ENCODE assay signal across 1 cellular context in the genomic region with DNA sequence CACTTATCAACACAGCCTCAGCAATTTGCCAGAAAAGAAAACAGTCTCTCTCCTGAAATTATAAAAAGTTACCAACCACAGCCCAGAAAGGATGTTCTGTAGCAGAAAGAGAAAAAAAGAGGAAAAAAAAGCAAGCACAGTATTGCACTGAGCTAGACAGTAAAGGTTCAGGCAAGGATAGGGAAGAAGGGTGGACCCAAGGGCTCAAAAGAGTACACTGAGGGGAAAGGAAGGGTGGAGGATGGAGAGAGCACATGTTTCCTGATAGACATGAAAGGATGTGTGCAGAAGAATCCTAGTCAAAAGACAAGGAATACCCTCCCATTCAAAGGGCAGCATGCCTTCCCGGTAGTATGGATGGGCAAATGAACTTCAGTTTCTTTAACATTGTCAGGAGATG.
TF ChIP-seq lines count a peak whose summit lies in the region.

No MANE protein-coding gene starts in this region.

TF ChIP-seq in H1, 55 proteins besides CTCF, POLR2A, EP300 and RAD21:
- TF ChIP-seq SAP30 (IDR thresholded peaks at IDR 0.05; ENCODE audit: insufficient read depth, insufficient replicate concordance, low read length) (no peak), EGR1 (IDR thresholded peaks at IDR 0.05; ENCODE audit: borderline replicate concordance, low read depth, low read length) (no peak)
- TF ChIP-seq, protein P1, sequence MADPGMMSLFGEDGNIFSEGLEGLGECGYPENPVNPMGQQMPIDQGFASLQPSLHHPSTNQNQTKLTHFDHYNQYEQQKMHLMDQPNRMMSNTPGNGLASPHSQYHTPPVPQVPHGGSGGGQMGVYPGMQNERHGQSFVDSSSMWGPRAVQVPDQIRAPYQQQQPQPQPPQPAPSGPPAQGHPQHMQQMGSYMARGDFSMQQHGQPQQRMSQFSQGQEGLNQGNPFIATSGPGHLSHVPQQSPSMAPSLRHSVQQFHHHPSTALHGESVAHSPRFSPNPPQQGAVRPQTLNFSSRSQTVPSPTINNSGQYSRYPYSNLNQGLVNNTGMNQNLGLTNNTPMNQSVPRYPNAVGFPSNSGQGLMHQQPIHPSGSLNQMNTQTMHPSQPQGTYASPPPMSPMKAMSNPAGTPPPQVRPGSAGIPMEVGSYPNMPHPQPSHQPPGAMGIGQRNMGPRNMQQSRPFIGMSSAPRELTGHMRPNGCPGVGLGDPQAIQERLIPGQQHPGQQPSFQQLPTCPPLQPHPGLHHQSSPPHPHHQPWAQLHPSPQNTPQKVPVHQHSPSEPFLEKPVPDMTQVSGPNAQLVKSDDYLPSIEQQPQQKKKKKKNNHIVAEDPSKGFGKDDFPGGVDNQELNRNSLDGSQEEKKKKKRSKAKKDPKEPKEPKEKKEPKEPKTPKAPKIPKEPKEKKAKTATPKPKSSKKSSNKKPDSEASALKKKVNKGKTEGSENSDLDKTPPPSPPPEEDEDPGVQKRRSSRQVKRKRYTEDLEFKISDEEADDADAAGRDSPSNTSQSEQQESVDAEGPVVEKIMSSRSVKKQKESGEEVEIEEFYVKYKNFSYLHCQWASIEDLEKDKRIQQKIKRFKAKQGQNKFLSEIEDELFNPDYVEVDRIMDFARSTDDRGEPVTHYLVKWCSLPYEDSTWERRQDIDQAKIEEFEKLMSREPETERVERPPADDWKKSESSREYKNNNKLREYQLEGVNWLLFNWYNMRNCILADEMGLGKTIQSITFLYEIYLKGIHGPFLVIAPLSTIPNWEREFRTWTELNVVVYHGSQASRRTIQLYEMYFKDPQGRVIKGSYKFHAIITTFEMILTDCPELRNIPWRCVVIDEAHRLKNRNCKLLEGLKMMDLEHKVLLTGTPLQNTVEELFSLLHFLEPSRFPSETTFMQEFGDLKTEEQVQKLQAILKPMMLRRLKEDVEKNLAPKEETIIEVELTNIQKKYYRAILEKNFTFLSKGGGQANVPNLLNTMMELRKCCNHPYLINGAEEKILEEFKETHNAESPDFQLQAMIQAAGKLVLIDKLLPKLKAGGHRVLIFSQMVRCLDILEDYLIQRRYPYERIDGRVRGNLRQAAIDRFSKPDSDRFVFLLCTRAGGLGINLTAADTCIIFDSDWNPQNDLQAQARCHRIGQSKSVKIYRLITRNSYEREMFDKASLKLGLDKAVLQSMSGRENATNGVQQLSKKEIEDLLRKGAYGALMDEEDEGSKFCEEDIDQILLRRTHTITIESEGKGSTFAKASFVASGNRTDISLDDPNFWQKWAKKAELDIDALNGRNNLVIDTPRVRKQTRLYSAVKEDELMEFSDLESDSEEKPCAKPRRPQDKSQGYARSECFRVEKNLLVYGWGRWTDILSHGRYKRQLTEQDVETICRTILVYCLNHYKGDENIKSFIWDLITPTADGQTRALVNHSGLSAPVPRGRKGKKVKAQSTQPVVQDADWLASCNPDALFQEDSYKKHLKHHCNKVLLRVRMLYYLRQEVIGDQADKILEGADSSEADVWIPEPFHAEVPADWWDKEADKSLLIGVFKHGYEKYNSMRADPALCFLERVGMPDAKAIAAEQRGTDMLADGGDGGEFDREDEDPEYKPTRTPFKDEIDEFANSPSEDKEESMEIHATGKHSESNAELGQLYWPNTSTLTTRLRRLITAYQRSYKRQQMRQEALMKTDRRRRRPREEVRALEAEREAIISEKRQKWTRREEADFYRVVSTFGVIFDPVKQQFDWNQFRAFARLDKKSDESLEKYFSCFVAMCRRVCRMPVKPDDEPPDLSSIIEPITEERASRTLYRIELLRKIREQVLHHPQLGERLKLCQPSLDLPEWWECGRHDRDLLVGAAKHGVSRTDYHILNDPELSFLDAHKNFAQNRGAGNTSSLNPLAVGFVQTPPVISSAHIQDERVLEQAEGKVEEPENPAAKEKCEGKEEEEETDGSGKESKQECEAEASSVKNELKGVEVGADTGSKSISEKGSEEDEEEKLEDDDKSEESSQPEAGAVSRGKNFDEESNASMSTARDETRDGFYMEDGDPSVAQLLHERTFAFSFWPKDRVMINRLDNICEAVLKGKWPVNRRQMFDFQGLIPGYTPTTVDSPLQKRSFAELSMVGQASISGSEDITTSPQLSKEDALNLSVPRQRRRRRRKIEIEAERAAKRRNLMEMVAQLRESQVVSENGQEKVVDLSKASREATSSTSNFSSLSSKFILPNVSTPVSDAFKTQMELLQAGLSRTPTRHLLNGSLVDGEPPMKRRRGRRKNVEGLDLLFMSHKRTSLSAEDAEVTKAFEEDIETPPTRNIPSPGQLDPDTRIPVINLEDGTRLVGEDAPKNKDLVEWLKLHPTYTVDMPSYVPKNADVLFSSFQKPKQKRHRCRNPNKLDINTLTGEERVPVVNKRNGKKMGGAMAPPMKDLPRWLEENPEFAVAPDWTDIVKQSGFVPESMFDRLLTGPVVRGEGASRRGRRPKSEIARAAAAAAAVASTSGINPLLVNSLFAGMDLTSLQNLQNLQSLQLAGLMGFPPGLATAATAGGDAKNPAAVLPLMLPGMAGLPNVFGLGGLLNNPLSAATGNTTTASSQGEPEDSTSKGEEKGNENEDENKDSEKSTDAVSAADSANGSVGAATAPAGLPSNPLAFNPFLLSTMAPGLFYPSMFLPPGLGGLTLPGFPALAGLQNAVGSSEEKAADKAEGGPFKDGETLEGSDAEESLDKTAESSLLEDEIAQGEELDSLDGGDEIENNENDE (IDR thresholded peaks at IDR 0.05; ENCODE audit: insufficient replicate concordance, low read length), result no peak
